In the genomic region with DNA sequence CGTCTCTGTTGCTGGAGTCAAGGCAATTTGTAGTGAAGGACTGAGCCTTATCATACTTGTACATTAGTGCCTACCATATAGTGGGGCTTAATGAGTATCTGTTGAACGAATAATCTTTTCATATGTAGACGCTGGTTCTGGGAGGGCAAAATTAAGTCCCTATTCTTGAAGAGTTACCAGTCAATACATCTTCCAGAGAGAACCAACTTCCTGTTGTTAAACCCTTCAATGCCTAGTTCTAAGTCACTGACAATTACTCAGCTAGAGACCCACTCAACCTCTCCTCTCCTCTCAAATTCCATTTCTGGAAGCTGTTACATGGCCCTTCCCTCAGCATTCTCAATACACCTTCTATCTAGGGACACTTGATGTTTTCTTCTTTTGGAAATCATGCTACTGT, we compare ENCODE assay signal across 1 cellular context.
TF ChIP-seq lines count a peak whose summit lies in the region.

No MANE protein-coding gene starts in this region.

TF ChIP-seq in liver, 16 proteins besides CTCF, POLR2A, EP300 and RAD21 (continued from another document):
- TF ChIP-seq, protein P1, sequence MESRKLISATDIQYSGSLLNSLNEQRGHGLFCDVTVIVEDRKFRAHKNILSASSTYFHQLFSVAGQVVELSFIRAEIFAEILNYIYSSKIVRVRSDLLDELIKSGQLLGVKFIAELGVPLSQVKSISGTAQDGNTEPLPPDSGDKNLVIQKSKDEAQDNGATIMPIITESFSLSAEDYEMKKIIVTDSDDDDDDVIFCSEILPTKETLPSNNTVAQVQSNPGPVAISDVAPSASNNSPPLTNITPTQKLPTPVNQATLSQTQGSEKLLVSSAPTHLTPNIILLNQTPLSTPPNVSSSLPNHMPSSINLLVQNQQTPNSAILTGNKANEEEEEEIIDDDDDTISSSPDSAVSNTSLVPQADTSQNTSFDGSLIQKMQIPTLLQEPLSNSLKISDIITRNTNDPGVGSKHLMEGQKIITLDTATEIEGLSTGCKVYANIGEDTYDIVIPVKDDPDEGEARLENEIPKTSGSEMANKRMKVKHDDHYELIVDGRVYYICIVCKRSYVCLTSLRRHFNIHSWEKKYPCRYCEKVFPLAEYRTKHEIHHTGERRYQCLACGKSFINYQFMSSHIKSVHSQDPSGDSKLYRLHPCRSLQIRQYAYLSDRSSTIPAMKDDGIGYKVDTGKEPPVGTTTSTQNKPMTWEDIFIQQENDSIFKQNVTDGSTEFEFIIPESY (IDR thresholded peaks at IDR 0.05): no peak
- no peak for TF ChIP-seq FOXA2 (IDR thresholded peaks at IDR 0.05)
